In genomic region chr18:3773303-3773702, GRCh38 we compare ENCODE assay signal across 15 cellular contexts.
DNase-seq lines count a peak whose midpoint lies in the region; ATAC-seq and TF ChIP-seq lines count a peak whose summit lies in the region.
"Had no signal": no experiment of that assay in that cellular context is flagged by ENCODE, and none has a peak within 500 bp of the region (broad histone marks: within the 10 kb centered on the region; RNA-seq: fewer than 3 reads in every experiment).

No MANE protein-coding gene starts in this region.

- H3K4me1 Mint-ChIP-seq in mesothelial cell of epicardium, result peaks cover 60% of the 10 kb centered on the region

- DNase-seq in COR-L47 (lab: John Stamatoyannopoulos, UW) (peak; percentile 36), cardiac fibroblast (ENCODE audit: low read depth in 2 of 2) (peak in 1 of 2 donors; percentile 39), mesothelial cell of epicardium (ENCODE audit: low spot score in 2 of 2, unreplicated experiment in 2 of 2) (no peak), mucosa of descending colon (no peak)
- peak; percentile 3 for DNase-seq in Jurkat, Clone E6-1 (ENCODE audit: low read depth, low spot score)
- no peak for DNase-seq in activated CD4-positive, alpha-beta T cell treated with anti-CD3 and anti-CD28 coated beads, Interleukin-2, amount 50 U/mL, for 1 hour
- no peak for DNase-seq in activated CD4-positive, alpha-beta T cell treated with anti-CD3 and anti-CD28 coated beads, Interleukin-2, amount 50 U/mL, for 48 hours
- DNase-seq: activated naive CD4-positive, alpha-beta T cell; DMS79; heart right ventricle; NCI-H2081 treated with DMSO at 0.1 percent for 48 hours had no signal

- no peaks in the 10 kb centered on the region for H3K36me3 ChIP-seq in mucosa of descending colon (ENCODE audit: low read depth)
- H3K36me3 ChIP-seq: BLaER1, heart right ventricle had no signal

- H3K27ac Mint-ChIP-seq in mesothelial cell of epicardium, result peak overlapping the region; percentile 81

- peaks cover 3% of the 10 kb centered on the region for H3K9me3 Mint-ChIP-seq in mesothelial cell of epicardium

- no peaks in the 10 kb centered on the region for H3K27me3 Mint-ChIP-seq in mesothelial cell of epicardium (ENCODE audit: low read depth)

- intact Hi-C loops in mucosa of descending colon (cut with DNase I, micrococcal nuclease), result loop anchor here in 1 of 2 donors (5.0 kb wide), 1 partner anchor 224 kb away; no protein-coding TSS in a partner anchor

- H3K4me3 Mint-ChIP-seq in mesothelial cell of epicardium, result no peak overlapping the region

- H3K36me3 Mint-ChIP-seq in mesothelial cell of epicardium, result peaks cover 3% of the 10 kb centered on the region

- ATAC-seq in mucosa of descending colon (no peak), GM18519 (IDR thresholded peaks at IDR 0.05; ENCODE audit: low FRiP score, unreplicated experiment) (no peak)
- ATAC-seq: heart right ventricle, left colon, SK-N-SH treated with all-trans-retinoic acid at 6 μM for 48 hours had no signal

- peaks cover 5% of the 10 kb centered on the region for H3K4me1 ChIP-seq in mucosa of descending colon (ENCODE audit: low read depth)
- H3K4me1 ChIP-seq: BLaER1 had no signal

- peak; percentile 21 for TF ChIP-seq CTCF in cardiac fibroblast (IDR thresholded peaks at IDR 0.05; ENCODE audit: low read depth, low read length)
- peak; percentile 31 for TF ChIP-seq CTCF in mesothelial cell of epicardium (IDR thresholded peaks at IDR 0.05; ENCODE audit: unreplicated experiment)
- TF ChIP-seq CTCF in mucosa of descending colon (IDR thresholded peaks at IDR 0.05), result no peak

- H3K4me3 ChIP-seq in Jurkat, Clone E6-1 (ENCODE audit: low read length), result no peak overlapping the region
- H3K4me3 ChIP-seq in cardiac fibroblast (replicated peaks in 1 of 2; ENCODE audit: low read depth in 2 of 2, low read length in 2 of 2) (no peak overlapping the region), mucosa of descending colon (no peak overlapping the region)
- H3K4me3 ChIP-seq: BLaER1, heart right ventricle had no signal

- no peaks in the 10 kb centered on the region for H3K9me3 ChIP-seq in mucosa of descending colon
- H3K9me3 ChIP-seq: heart right ventricle had no signal

Comparison
In these comparisons a context has a peak if more than half of its experiments do, and no peak if none do; other contexts are left out.
1. DNase-seq: peak in COR-L47 (single experiment) and Jurkat, Clone E6-1 (single experiment); none in mesothelial cell of epicardium (0 of 2), activated CD4-positive, alpha-beta T cell treated with anti-CD3 and anti-CD28 coated beads, Interleukin-2, amount 50 U/mL, for 1 hour (single experiment), mucosa of descending colon (0 of 3) and activated CD4-positive, alpha-beta T cell treated with anti-CD3 and anti-CD28 coated beads, Interleukin-2, amount 50 U/mL, for 48 hours (0 of 2).